1 cellular context compared by ENCODE assay signal in genomic region chr1:152996633-152997385, GRCh38.
TF ChIP-seq lines count a peak whose summit lies in the region.

No MANE protein-coding gene starts in this region.

TF ChIP-seq in GM23338, 12 proteins besides CTCF, POLR2A, EP300 and RAD21:
- no peak for TF ChIP-seq REST (IDR thresholded peaks at IDR 0.05; ENCODE audit: unreplicated experiment)
- TF ChIP-seq EZH2phosphoT487 (IDR thresholded peaks at IDR 0.05; ENCODE audit: unreplicated experiment): no peak
- TF ChIP-seq POLR2AphosphoS5 (IDR thresholded peaks at IDR 0.05; ENCODE audit: low read depth): no peak
- no peak for TF ChIP-seq EZH2 (IDR thresholded peaks at IDR 0.05; ENCODE audit: low read depth, unreplicated experiment)
- no peak for TF ChIP-seq CREB1 (CRISPR knock-in tag; IDR thresholded peaks at IDR 0.05; ENCODE audit: low read depth)
- TF ChIP-seq ZNF114 (CRISPR knock-in tag; IDR thresholded peaks at IDR 0.05): no peak
- TF ChIP-seq JUNB (IDR thresholded peaks at IDR 0.05; ENCODE audit: unreplicated experiment): no peak
- no peak for TF ChIP-seq STAT1 (IDR thresholded peaks at IDR 0.05; ENCODE audit: unreplicated experiment)
- TF ChIP-seq ZNF331 (CRISPR knock-in tag; IDR thresholded peaks at IDR 0.05; ENCODE audit: low read depth): no peak
- TF ChIP-seq ETS1 (IDR thresholded peaks at IDR 0.05): no peak
- TF ChIP-seq NANOG (IDR thresholded peaks at IDR 0.05; ENCODE audit: borderline replicate concordance): no peak
- no peak for TF ChIP-seq ZNF462 (CRISPR knock-in tag; IDR thresholded peaks at IDR 0.05)
